In the genomic region with DNA sequence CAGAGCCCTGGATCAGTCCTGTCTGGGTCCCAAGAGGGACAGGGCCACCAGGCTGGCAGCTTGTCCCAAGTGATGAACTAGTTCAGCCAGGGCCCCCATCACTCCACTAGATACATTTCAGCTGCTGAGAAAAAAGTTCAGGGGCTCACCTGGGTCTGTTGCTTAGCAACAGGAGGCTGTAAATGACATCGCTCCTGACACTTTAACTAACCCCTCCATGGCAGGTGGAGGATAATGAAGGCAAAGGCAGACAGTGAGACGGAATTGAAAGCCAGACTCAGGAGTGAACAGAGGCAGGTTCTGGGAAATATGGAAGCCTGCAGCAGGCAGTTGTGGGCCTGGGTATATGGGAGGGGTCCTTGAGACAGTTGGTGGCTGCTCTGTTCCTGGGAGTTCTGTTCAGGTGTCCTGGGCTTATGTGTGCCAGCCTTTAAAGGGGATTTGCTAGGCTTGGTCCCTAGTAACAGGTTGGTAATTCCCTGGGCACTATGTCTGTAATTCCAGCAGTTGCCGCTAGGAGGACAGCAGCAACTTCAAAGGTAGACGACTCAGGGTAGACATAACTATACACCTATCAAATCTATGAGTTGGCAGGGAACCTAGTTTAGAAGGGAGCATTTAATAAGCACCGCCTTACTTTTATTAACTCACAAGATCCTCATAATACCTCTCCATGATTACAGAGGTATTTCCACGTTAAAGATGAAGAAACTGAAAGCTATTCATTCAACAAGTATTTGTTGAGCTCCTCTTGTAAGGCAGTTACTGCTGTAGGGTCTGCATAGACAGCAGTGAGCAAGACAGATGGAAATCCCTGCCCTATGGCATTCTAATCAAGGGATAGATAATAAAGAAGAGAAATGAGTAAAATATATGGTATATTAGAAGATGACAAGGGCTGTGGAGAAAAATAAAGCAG, we compare ENCODE assay signal across 8 cellular contexts.
DNase-seq lines count a peak whose midpoint lies in the region; ATAC-seq and TF ChIP-seq lines count a peak whose summit lies in the region.

No MANE protein-coding gene starts in this region.

- H3K9ac ChIP-seq in MM.1S (ENCODE audit: low read length): no peak overlapping the region

- no peaks in the 10 kb centered on the region for H3K79me2 ChIP-seq in MM.1S (ENCODE audit: low read length)

- no peaks in the 10 kb centered on the region for H3K9me3 Mint-ChIP-seq in nephron progenitor cell

- H3K9me3 ChIP-seq in MM.1S (replicated peaks; ENCODE audit: insufficient read depth, low read length): no peaks in the 10 kb centered on the region

- H3F3A ChIP-seq in MM.1S (ENCODE audit: insufficient read depth, low read length): no peaks in the 10 kb centered on the region

- H3K4me1 Mint-ChIP-seq in nephron progenitor cell: no peaks in the 10 kb centered on the region

- H2AFZ ChIP-seq in MM.1S (ENCODE audit: low read length): no peak overlapping the region

- H3K27ac ChIP-seq in MM.1S (ENCODE audit: low read length): no peak overlapping the region

- no peak overlapping the region for H3K4me2 ChIP-seq in MM.1S (ENCODE audit: low read depth, low read length)

- peaks cover 24% of the 10 kb centered on the region for H3K27me3 ChIP-seq in MM.1S (replicated peaks; ENCODE audit: insufficient read depth, low read length)

- peaks cover 37% of the 10 kb centered on the region for H3K27me3 Mint-ChIP-seq in nephron progenitor cell (ENCODE audit: low read depth, poor library complexity)

- no peaks in the 10 kb centered on the region for H3K4me1 ChIP-seq in MM.1S (ENCODE audit: low read length)

- no peak overlapping the region for H3K4me3 ChIP-seq in MM.1S (ENCODE audit: low read length)
- H3K4me3 ChIP-seq in WI38 (ENCODE audit: low read depth, low read length): no peak overlapping the region

- ATAC-seq in HG02840 (IDR thresholded peaks at IDR 0.05; ENCODE audit: low FRiP score, unreplicated experiment): no peak

- no peaks in the 10 kb centered on the region for H3K36me3 ChIP-seq in MM.1S (replicated peaks; ENCODE audit: insufficient read depth, low read length)

- no peaks in the 10 kb centered on the region for H4K20me1 ChIP-seq in MM.1S (ENCODE audit: insufficient read depth, low read length)

- no peak overlapping the region for H3K4me3 Mint-ChIP-seq in nephron progenitor cell

- H3K9me2 ChIP-seq in MM.1S (replicated peaks; ENCODE audit: insufficient read depth, low read length): no peaks in the 10 kb centered on the region

- no peaks in the 10 kb centered on the region for H3K36me3 Mint-ChIP-seq in nephron progenitor cell (ENCODE audit: low read depth)

- TF ChIP-seq CTCF in MM.1S (IDR thresholded peaks at IDR 0.05; ENCODE audit: low read length): peak; percentile 73
- peak; percentile 57 for TF ChIP-seq CTCF in WI38 (IDR thresholded peaks at IDR 0.05; ENCODE audit: low read depth, low read length)
- peak; percentile 65 for TF ChIP-seq CTCF in nephron progenitor cell (IDR thresholded peaks at IDR 0.05)

- DNase-seq in DMS53 (lab: John Stamatoyannopoulos, UW) (peak; percentile 78), MM.1S (peak; percentile 37), nephron progenitor cell (peak; percentile 63), ureter (ENCODE audit: low spot score) (peak; percentile 51), occipital lobe (lab: John Stamatoyannopoulos, UW) (no peak)
- peak; percentile 21 for DNase-seq in central memory CD4-positive, alpha-beta T cell

- no peak overlapping the region for H3K27ac Mint-ChIP-seq in nephron progenitor cell
